ENCODE assay signal across 1 cellular context in the genomic region with DNA sequence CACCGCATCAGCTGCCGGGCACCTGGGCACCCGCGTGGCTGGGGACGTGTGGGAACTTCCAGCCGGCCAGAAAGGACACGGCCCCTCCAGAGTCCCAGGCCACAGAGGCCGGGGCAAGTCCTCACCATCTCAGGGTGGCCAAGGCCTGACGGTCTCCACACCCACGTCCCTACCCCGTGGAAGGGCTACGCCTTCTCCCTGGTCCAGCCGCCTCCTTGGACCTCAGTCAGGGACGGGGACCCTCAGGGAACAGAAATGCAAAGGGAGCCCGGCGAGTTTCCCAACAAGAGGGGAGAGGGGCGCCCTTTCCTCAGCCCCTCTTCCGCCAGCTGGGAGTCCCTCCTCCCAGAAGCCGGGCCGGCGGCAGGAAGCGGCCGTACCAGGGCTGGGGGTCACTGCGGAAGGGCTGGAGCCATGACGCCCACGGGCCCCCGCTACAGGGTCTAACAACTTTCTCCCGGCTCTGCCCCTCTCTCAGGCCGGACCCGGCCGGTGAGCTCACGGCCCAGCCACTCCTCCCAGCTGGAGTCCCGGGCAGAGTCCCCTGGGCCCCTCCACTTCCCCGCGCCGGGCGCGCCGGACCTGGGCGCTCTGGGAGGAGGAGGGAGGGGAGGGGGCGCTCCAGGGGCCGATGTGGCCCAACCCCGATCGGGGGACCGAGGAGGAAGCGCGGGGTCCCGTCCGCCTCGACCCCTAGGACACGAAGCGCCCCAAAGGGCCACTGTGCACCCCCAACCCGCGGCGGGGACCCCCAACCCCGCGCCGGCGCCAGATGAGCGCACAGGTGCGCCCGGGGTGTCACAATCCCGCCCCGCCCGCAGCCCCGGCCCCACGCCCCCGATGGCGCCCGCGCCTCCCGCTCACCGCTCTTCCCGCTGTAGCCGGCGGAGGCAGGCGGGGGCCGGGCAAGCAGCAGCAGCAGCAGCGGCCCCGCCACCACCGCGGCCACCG.
TF ChIP-seq lines count a peak whose summit lies in the region.

No MANE protein-coding gene starts in this region.

TF ChIP-seq in GM12878, 131 proteins besides CTCF, POLR2A, EP300 and RAD21:
- peak; percentile 63; the same call in 1 of the 2 replicates for TF ChIP-seq IKZF1 (conservative IDR thresholded peaks at IDR 0.05)
- TF ChIP-seq, protein P1, sequence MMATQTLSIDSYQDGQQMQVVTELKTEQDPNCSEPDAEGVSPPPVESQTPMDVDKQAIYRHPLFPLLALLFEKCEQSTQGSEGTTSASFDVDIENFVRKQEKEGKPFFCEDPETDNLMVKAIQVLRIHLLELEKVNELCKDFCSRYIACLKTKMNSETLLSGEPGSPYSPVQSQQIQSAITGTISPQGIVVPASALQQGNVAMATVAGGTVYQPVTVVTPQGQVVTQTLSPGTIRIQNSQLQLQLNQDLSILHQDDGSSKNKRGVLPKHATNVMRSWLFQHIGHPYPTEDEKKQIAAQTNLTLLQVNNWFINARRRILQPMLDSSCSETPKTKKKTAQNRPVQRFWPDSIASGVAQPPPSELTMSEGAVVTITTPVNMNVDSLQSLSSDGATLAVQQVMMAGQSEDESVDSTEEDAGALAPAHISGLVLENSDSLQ (IDR thresholded peaks at IDR 0.05) = no peak
- peak; percentile 48; the same call in 1 of the 2 replicates for TF ChIP-seq DPF2 (IDR thresholded peaks at IDR 0.05)
- 0 out of 2 replicates have a peak, but pooled peaks have one; percentile 56 for TF ChIP-seq NR2F1 (conservative IDR thresholded peaks at IDR 0.05)
- TF ChIP-seq, protein P2, sequence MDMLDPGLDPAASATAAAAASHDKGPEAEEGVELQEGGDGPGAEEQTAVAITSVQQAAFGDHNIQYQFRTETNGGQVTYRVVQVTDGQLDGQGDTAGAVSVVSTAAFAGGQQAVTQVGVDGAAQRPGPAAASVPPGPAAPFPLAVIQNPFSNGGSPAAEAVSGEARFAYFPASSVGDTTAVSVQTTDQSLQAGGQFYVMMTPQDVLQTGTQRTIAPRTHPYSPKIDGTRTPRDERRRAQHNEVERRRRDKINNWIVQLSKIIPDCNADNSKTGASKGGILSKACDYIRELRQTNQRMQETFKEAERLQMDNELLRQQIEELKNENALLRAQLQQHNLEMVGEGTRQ (IDR thresholded peaks at IDR 0.05; ENCODE audit: borderline replicate concordance, low read depth, low read length) = no peak
- peak; percentile 65; the same call in 1 of the 2 replicates for TF ChIP-seq GATAD2B (conservative IDR thresholded peaks at IDR 0.05; ENCODE audit: low read depth)
- no peak for TF ChIP-seq ESRRA (IDR thresholded peaks at IDR 0.05; ENCODE audit: low read length)
- TF ChIP-seq, protein P3, sequence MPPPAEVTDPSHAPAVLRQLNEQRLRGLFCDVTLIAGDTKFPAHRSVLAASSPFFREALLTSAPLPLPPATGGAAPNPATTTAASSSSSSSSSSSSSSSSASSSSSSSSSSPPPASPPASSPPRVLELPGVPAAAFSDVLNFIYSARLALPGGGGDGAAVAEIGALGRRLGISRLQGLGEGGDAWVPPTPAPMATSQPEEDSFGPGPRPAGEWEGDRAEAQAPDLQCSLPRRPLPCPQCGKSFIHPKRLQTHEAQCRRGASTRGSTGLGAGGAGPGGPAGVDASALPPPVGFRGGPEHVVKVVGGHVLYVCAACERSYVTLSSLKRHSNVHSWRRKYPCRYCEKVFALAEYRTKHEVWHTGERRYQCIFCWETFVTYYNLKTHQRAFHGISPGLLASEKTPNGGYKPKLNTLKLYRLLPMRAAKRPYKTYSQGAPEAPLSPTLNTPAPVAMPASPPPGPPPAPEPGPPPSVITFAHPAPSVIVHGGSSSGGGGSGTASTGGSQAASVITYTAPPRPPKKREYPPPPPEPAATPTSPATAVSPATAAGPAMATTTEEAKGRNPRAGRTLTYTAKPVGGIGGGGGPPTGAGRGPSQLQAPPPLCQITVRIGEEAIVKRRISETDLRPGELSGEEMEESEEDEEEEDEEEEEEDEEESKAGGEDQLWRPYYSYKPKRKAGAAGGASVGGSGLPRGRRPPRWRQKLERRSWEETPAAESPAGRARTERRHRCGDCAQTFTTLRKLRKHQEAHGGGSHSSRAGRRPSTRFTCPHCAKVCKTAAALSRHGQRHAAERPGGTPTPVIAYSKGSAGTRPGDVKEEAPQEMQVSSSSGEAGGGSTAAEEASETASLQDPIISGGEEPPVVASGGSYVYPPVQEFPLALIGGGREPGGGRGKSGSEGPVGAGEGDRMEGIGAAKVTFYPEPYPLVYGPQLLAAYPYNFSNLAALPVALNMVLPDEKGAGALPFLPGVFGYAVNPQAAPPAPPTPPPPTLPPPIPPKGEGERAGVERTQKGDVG (CRISPR knock-in tag; IDR thresholded peaks at IDR 0.05) = no peak
- TF ChIP-seq MEF2B (IDR thresholded peaks at IDR 0.05; ENCODE audit: partially characterized antibody, poor library complexity, severe bottlenecking) = peak; percentile 28
- TF ChIP-seq CREM (IDR thresholded peaks at IDR 0.05; ENCODE audit: low read depth) = no peak
- no peak for TF ChIP-seq TCF12 (IDR thresholded peaks at IDR 0.05; ENCODE audit: low read depth, low read length)
- no peak for TF ChIP-seq IRF4 (IDR thresholded peaks at IDR 0.05; ENCODE audit: low read depth, low read length)
- TF ChIP-seq YY1 (IDR thresholded peaks at IDR 0.05; ENCODE audit: low read depth, low read length) = no peak
- TF ChIP-seq, protein P4, sequence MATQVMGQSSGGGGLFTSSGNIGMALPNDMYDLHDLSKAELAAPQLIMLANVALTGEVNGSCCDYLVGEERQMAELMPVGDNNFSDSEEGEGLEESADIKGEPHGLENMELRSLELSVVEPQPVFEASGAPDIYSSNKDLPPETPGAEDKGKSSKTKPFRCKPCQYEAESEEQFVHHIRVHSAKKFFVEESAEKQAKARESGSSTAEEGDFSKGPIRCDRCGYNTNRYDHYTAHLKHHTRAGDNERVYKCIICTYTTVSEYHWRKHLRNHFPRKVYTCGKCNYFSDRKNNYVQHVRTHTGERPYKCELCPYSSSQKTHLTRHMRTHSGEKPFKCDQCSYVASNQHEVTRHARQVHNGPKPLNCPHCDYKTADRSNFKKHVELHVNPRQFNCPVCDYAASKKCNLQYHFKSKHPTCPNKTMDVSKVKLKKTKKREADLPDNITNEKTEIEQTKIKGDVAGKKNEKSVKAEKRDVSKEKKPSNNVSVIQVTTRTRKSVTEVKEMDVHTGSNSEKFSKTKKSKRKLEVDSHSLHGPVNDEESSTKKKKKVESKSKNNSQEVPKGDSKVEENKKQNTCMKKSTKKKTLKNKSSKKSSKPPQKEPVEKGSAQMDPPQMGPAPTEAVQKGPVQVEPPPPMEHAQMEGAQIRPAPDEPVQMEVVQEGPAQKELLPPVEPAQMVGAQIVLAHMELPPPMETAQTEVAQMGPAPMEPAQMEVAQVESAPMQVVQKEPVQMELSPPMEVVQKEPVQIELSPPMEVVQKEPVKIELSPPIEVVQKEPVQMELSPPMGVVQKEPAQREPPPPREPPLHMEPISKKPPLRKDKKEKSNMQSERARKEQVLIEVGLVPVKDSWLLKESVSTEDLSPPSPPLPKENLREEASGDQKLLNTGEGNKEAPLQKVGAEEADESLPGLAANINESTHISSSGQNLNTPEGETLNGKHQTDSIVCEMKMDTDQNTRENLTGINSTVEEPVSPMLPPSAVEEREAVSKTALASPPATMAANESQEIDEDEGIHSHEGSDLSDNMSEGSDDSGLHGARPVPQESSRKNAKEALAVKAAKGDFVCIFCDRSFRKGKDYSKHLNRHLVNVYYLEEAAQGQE (IDR thresholded peaks at IDR 0.05; ENCODE audit: low read depth, low read length) = no peak
- TF ChIP-seq POLR2AphosphoS2 (IDR thresholded peaks at IDR 0.05; ENCODE audit: low read depth, low read length) = no peak
- TF ChIP-seq ZNF207 (IDR thresholded peaks at IDR 0.05; ENCODE audit: borderline replicate concordance) = 0 out of 2 replicates have a peak, but pooled peaks have one; percentile 17
